Comparison of ENCODE assay signal across 8 cellular contexts in genomic region chr9:137316012-137316981, GRCh38. TPM values are rescaled to one million over a fixed set of nuclear protein-coding genes. Genes with fewer than 3 reads are reported as not detected.
A peak's percentile ranks its signal among the peaks of the same experiment; 100 is the strongest.
DNase-seq lines count a peak whose midpoint lies in the region; ATAC-seq and TF ChIP-seq lines count a peak whose summit lies in the region.

No MANE protein-coding gene starts in this region.

- ATAC-seq in lower lobe of right lung (peak in 1 of 2 donors; percentile 30), HG03025 (IDR thresholded peaks at IDR 0.05; ENCODE audit: low FRiP score, unreplicated experiment) (no peak), GM21825 (IDR thresholded peaks at IDR 0.05; ENCODE audit: unreplicated experiment) (no peak)

- H3K4me3 Mint-ChIP-seq in MCF 10A (ENCODE audit: unreplicated experiment), result no peak overlapping the region

- TF ChIP-seq CTCF in GM06990 (IDR thresholded peaks at IDR 0.05; ENCODE audit: insufficient read depth, low read length, poor library complexity, severe bottlenecking), result no peak
- no peak for TF ChIP-seq CTCF in MCF 10A (IDR thresholded peaks at IDR 0.05; ENCODE audit: unreplicated experiment)
- no peak for TF ChIP-seq CTCF in lower lobe of right lung (IDR thresholded peaks at IDR 0.05)

- intact Hi-C loops in MCF 10A (cut with micrococcal nuclease), result no loop called here
- intact Hi-C loops in lower lobe of right lung (cut with DNase I), result no loop called here

- H3K27me3 ChIP-seq in GM06990 (replicated peaks; ENCODE audit: control insufficient read depth, insufficient read depth, low read length), result no peaks in the 10 kb centered on the region
- H3K27me3 ChIP-seq in lower lobe of right lung (ENCODE audit: low read depth), result peaks cover 23% of the 10 kb centered on the region

- H3K27ac ChIP-seq in lower lobe of right lung, result no peak overlapping the region

- CTCF ChIA-PET in MCF 10A (lab: Yijun Ruan, JAX), result interaction anchor here (0.6 to 0.7 kb wide), 2 partner anchors 221 to 738 kb away, joined by 3 read pairs; no protein-coding TSS in a partner anchor

- POLR2A ChIA-PET in MCF 10A (lab: Yijun Ruan, JAX), result no interaction called here

- peaks cover 38% of the 10 kb centered on the region for H3K4me1 ChIP-seq in lower lobe of right lung

- H3K36me3 ChIP-seq in GM06990 (ENCODE audit: control insufficient read depth, insufficient read depth, low read length) (no peaks in the 10 kb centered on the region), lower lobe of right lung (no peaks in the 10 kb centered on the region)

- no peaks in the 10 kb centered on the region for H3K9me3 ChIP-seq in lower lobe of right lung

- H3K27me3 Mint-ChIP-seq in MCF 10A (ENCODE audit: insufficient read depth, unreplicated experiment), result no peaks in the 10 kb centered on the region

- H3K4me3 ChIP-seq in GM06990 (replicated peaks; ENCODE audit: low read depth, low read length), result peak overlapping the region; percentile 33
- peak overlapping the region; percentile 47 for H3K4me3 ChIP-seq in lower lobe of right lung

- no peaks in the 10 kb centered on the region for H3K9me3 Mint-ChIP-seq in MCF 10A (ENCODE audit: unreplicated experiment)

- DNase-seq in GM06990 (ENCODE audit: extremely low read depth, insufficient read length) (peak; percentile 55), LoVo (ENCODE audit: low spot score) (peak; percentile 33), MCF 10A (ENCODE audit: unreplicated experiment) (peak; percentile 59), lower lobe of right lung (no peak), DMS79 (lab: John Stamatoyannopoulos, UW) (no peak)
- DNase-seq in central memory CD4-positive, alpha-beta T cell, result no peak

- H3K27ac Mint-ChIP-seq in MCF 10A (ENCODE audit: low read depth, unreplicated experiment), result no peak overlapping the region

- no peaks in the 10 kb centered on the region for H3K4me1 Mint-ChIP-seq in MCF 10A (ENCODE audit: insufficient read depth, unreplicated experiment)

- no peaks in the 10 kb centered on the region for H3K36me3 Mint-ChIP-seq in MCF 10A (ENCODE audit: insufficient read depth, unreplicated experiment)

- no TSS peak for BruUV-seq in MCF 10A (replicated peaks; lab: Mats Ljungman, UMichigan)

RNA-seq across cellular contexts. Expression of gene NRARP, which starts 14.2 kb away (rescaled TPM):
- 1.4 and 2.2 TPM in 2 replicates for total RNA-seq in MCF 10A (2022)
- total RNA-seq in lower lobe of right lung, result 6.5 TPM

RNA-seq across cellular contexts. Expression of gene TOR4A, which starts 38.8 kb away (rescaled TPM):
- total RNA-seq in MCF 10A (2022), result 20.6 and 21.9 TPM in 2 replicates
- total RNA-seq in lower lobe of right lung, result 27.2 TPM

Comparison
In these comparisons a context has a peak if more than half of its experiments do, and no peak if none do; other contexts are left out.
1. DNase-seq: peak in GM06990 (single experiment), LoVo (single experiment) and MCF 10A (single experiment); none in lower lobe of right lung (single experiment), central memory CD4-positive, alpha-beta T cell (single experiment) and DMS79 (single experiment).